In genomic region chr16:11632455-11632921, GRCh38 we compare ENCODE assay signal across 8 cellular contexts. TPM values are rescaled to one million over a fixed set of nuclear protein-coding genes. Genes with fewer than 3 reads are reported as not detected.
DNase-seq lines count a peak whose midpoint lies in the region; ATAC-seq and TF ChIP-seq lines count a peak whose summit lies in the region.

No MANE protein-coding gene starts in this region.

- H3K27ac Mint-ChIP-seq in progenitor cell of endocrine pancreas: peak overlapping the region; percentile 33
- no peak overlapping the region for H3K27ac Mint-ChIP-seq in stimulated activated naive CD8-positive, alpha-beta T cell treated with anti-CD3 and anti-CD28 coated beads, Interleukin-15, amount 100 ng/mL, for 72 hours

- WGBS in heart right ventricle, 2 donors: 48 to 52% methylated on average over 14 of the region's 14 CpGs

- H3K9me3 ChIP-seq in BLaER1 (no peaks in the 10 kb centered on the region), heart right ventricle (no peaks in the 10 kb centered on the region)

- H3K4me1 Mint-ChIP-seq in progenitor cell of endocrine pancreas (ENCODE audit: low read depth): peaks cover 17% of the 10 kb centered on the region
- H3K4me1 Mint-ChIP-seq in stimulated activated naive CD8-positive, alpha-beta T cell treated with anti-CD3 and anti-CD28 coated beads, Interleukin-15, amount 100 ng/mL, for 72 hours: peaks cover 38% of the 10 kb centered on the region

- H3K36me3 Mint-ChIP-seq in progenitor cell of endocrine pancreas (ENCODE audit: insufficient read depth): no peaks in the 10 kb centered on the region

- H4K20me1 ChIP-seq in BLaER1: no peaks in the 10 kb centered on the region

- no peak overlapping the region for H3K4me3 ChIP-seq in BLaER1
- H3K4me3 ChIP-seq in heart right ventricle: no peak overlapping the region

- H3K9ac ChIP-seq in BLaER1: peak overlapping the region; percentile 32; the same call in 1 of the 2 replicates

- H3K4me1 ChIP-seq in BLaER1: peaks cover 68% of the 10 kb centered on the region
- H3K4me1 ChIP-seq in heart right ventricle: peaks cover 0 to 49% (median 9%) of the 10 kb centered on the region in 9 donors

- peaks cover 3% of the 10 kb centered on the region for H3K27me3 Mint-ChIP-seq in progenitor cell of endocrine pancreas
- no peaks in the 10 kb centered on the region for H3K27me3 Mint-ChIP-seq in stimulated activated naive CD8-positive, alpha-beta T cell treated with anti-CD3 and anti-CD28 coated beads, Interleukin-15, amount 100 ng/mL, for 72 hours

- H3K36me3 ChIP-seq in BLaER1: no peaks in the 10 kb centered on the region
- H3K36me3 ChIP-seq in heart right ventricle: no peaks in the 10 kb centered on the region

- H3K4me2 ChIP-seq in BLaER1: peak overlapping the region; percentile 89

- H3K9me3 Mint-ChIP-seq in progenitor cell of endocrine pancreas (ENCODE audit: low read depth): no peaks in the 10 kb centered on the region
- H3K9me3 Mint-ChIP-seq in stimulated activated naive CD8-positive, alpha-beta T cell treated with anti-CD3 and anti-CD28 coated beads, Interleukin-15, amount 100 ng/mL, for 72 hours: no peaks in the 10 kb centered on the region

- DNase-seq in SW480 (ENCODE audit: low spot score): peak; percentile 42
- DNase-seq in heart right ventricle: peak; percentile 47 to 58
- no peak for DNase-seq in progenitor cell of endocrine pancreas (ENCODE audit: low spot score, unreplicated experiment)
- no peak for DNase-seq in activated naive CD4-positive, alpha-beta T cell treated with Interleukin-2 at 50 U/mL for 16 hours
- no peak for DNase-seq in iPS-NIHi7 (ENCODE audit: extremely low spot score)
- no peak for DNase-seq in stimulated activated naive CD8-positive, alpha-beta T cell treated with anti-CD3 and anti-CD28 coated beads, Interleukin-15, amount 100 ng/mL, for 72 hours

- intact Hi-C loops in heart right ventricle (cut with DNase I): loop anchor here in 1 of 10 donors (10.0 kb wide), 1 partner anchor 98 kb away; no protein-coding TSS in a partner anchor

- peak; percentile 48 to 67 (median 63) for ATAC-seq in heart right ventricle
- ATAC-seq in stimulated activated naive CD8-positive, alpha-beta T cell treated with anti-CD3 and anti-CD28 coated beads, Interleukin-15, amount 100 ng/mL, for 72 hours: no peak
- no peak for ATAC-seq in HG03139 (IDR thresholded peaks at IDR 0.05; ENCODE audit: unreplicated experiment)

- H3K27ac ChIP-seq in BLaER1: peak overlapping the region; percentile 72
- H3K27ac ChIP-seq in heart right ventricle: peak overlapping the region in 6 of 10 donors; percentile 23 to 76 (median 51)

- H3K4me3 Mint-ChIP-seq in progenitor cell of endocrine pancreas (ENCODE audit: low read depth): no peak overlapping the region
- H3K4me3 Mint-ChIP-seq in stimulated activated naive CD8-positive, alpha-beta T cell treated with anti-CD3 and anti-CD28 coated beads, Interleukin-15, amount 100 ng/mL, for 72 hours: no peak overlapping the region

- H3K27me3 ChIP-seq in BLaER1: no peaks in the 10 kb centered on the region
- no peaks in the 10 kb centered on the region for H3K27me3 ChIP-seq in heart right ventricle

- TF ChIP-seq CTCF in heart right ventricle (IDR thresholded peaks at IDR 0.05) (no peak), progenitor cell of endocrine pancreas (IDR thresholded peaks at IDR 0.05; ENCODE audit: unreplicated experiment) (no peak)

RNA-seq across cellular contexts. Expression of gene SNN, which starts 35.8 kb away (rescaled TPM):
- total RNA-seq in heart right ventricle (10 to 100 TPM; 25.5 to 61.4 (median 37.6) TPM), progenitor cell of endocrine pancreas (80.6 and 80.9 TPM in 2 replicates)
- 10 to 100 TPM; 10.1 to 21.2 TPM for polyA plus RNA-seq in heart right ventricle

RNA-seq across cellular contexts. Expression of gene LITAF, which starts 45.8 kb away (rescaled TPM):
- total RNA-seq in heart right ventricle: 10 to 100 TPM; 29.5 to 96.9 (median 41.6) TPM
- polyA plus RNA-seq in heart right ventricle: 10 to 100 TPM; 13.3 to 19.2 TPM
- total RNA-seq in progenitor cell of endocrine pancreas: 47.6 and 48.6 TPM in 2 replicates

Comparison
In these comparisons a context has a peak if more than half of its experiments do, and no peak if none do; other contexts are left out.
1. DNase-seq: peak in SW480 (single experiment) and heart right ventricle (2 of 2); none in progenitor cell of endocrine pancreas (single experiment), activated naive CD4-positive, alpha-beta T cell treated with Interleukin-2 at 50 U/mL for 16 hours (single experiment), iPS-NIHi7 (single experiment) and stimulated activated naive CD8-positive, alpha-beta T cell treated with anti-CD3 and anti-CD28 coated beads, Interleukin-15, amount 100 ng/mL, for 72 hours (0 of 2).
2. ATAC-seq: peak in heart right ventricle (8 of 8); none in stimulated activated naive CD8-positive, alpha-beta T cell treated with anti-CD3 and anti-CD28 coated beads, Interleukin-15, amount 100 ng/mL, for 72 hours (single experiment) and HG03139 (single experiment).